ENCODE assay signal across 1 cellular context in the genomic region with DNA sequence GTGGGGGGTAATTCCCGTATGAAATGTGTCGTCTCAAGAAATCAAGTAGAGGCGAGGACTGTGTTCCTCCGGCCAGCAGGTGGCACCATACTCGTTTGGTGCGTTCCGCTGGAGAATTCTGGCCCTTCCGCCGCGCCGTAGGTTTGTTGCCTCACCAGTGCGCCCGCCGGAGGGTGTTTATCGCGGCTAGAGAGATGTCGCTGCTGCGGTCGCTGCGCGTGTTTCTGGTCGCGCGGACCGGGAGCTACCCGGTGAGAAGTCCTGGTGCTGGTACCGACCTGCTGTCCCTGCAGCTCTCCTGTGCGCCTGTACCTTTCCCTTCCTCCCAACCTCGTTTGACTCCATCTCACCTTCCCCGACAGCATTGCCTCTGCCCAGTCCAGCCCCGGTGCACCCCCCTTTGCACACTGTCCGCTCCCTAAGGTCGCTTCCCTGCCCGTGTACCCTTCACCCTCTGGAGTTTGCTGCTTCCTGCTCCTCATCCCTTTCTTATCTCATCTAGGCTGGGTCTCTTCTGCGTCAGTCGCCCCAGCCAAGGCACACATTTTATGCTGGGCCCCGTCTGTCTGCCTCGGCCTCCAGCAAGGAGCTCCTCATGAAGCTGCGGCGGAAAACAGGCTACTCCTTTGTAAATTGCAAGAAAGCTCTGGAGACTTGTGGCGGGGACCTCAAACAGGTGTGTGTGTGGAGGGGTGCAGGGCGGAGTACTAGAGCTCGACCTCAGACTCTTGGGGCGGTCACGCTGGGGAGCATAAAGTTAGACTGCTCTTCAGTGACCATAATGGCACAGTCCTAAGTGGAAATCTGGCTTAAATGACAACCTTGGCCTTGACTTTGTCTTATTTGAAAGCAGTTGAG.
TF ChIP-seq lines count a peak whose summit lies in the region.

Gene TSFM, plus strand, starts transcription at position 180 of the 858 bp plus-strand sequence. Its CDS starts 15 bp downstream, at position 195.

TF ChIP-seq in K562, 482 proteins besides CTCF, POLR2A, EP300 and RAD21 (continued from another document and continues in another):
- TF ChIP-seq, protein P1, sequence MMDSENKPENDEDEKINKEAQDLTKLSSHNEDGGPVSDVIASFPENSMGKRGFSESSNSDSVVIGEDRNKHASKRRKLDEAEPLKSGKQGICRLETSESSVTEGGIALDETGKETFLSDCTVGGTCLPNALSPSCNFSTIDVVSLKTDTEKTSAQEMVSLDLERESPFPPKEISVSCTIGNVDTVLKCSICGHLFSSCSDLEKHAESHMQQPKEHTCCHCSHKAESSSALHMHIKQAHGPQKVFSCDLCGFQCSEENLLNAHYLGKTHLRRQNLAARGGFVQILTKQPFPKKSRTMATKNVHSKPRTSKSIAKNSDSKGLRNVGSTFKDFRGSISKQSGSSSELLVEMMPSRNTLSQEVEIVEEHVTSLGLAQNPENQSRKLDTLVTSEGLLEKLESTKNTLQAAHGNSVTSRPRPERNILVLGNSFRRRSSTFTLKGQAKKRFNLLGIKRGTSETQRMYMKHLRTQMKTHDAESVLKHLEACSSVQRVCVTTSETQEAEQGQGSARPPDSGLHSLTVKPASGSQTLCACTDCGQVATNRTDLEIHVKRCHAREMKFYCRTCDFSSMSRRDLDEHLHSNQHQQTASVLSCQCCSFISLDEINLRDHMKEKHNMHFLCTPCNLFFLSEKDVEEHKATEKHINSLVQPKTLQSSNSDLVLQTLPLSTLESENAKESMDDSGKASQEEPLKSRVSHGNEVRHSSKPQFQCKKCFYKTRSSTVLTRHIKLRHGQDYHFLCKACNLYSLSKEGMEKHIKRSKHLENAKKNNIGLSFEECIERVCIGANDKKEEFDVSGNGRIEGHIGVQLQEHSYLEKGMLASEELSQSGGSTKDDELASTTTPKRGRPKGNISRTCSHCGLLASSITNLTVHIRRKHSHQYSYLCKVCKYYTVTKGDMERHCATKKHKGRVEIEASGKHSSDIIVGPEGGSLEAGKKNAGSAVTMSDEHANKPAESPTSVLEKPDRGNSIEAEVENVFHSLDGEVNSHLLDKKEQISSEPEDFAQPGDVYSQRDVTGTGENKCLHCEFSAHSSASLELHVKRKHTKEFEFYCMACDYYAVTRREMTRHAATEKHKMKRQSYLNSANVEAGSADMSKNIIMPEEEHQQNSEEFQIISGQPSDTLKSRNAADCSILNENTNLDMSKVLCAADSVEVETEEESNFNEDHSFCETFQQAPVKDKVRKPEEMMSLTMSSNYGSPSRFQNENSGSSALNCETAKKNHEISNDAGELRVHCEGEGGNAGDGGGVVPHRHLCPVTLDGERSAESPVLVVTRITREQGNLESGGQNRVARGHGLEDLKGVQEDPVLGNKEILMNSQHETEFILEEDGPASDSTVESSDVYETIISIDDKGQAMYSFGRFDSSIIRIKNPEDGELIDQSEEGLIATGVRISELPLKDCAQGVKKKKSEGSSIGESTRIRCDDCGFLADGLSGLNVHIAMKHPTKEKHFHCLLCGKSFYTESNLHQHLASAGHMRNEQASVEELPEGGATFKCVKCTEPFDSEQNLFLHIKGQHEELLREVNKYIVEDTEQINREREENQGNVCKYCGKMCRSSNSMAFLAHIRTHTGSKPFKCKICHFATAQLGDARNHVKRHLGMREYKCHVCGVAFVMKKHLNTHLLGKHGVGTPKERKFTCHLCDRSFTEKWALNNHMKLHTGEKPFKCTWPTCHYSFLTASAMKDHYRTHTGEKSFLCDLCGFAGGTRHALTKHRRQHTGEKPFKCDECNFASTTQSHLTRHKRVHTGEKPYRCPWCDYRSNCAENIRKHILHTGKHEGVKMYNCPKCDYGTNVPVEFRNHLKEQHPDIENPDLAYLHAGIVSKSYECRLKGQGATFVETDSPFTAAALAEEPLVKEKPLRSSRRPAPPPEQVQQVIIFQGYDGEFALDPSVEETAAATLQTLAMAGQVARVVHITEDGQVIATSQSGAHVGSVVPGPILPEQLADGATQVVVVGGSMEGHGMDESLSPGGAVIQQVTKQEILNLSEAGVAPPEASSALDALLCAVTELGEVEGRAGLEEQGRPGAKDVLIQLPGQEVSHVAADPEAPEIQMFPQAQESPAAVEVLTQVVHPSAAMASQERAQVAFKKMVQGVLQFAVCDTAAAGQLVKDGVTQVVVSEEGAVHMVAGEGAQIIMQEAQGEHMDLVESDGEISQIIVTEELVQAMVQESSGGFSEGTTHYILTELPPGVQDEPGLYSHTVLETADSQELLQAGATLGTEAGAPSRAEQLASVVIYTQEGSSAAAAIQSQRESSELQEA (IDR thresholded peaks at IDR 0.05; ENCODE audit: low read depth): peak; percentile 99
- TF ChIP-seq MAFK (IDR thresholded peaks at IDR 0.05; ENCODE audit: low read length): peak; percentile 2; the same call in 1 of the 2 replicates
- TF ChIP-seq, protein P2, sequence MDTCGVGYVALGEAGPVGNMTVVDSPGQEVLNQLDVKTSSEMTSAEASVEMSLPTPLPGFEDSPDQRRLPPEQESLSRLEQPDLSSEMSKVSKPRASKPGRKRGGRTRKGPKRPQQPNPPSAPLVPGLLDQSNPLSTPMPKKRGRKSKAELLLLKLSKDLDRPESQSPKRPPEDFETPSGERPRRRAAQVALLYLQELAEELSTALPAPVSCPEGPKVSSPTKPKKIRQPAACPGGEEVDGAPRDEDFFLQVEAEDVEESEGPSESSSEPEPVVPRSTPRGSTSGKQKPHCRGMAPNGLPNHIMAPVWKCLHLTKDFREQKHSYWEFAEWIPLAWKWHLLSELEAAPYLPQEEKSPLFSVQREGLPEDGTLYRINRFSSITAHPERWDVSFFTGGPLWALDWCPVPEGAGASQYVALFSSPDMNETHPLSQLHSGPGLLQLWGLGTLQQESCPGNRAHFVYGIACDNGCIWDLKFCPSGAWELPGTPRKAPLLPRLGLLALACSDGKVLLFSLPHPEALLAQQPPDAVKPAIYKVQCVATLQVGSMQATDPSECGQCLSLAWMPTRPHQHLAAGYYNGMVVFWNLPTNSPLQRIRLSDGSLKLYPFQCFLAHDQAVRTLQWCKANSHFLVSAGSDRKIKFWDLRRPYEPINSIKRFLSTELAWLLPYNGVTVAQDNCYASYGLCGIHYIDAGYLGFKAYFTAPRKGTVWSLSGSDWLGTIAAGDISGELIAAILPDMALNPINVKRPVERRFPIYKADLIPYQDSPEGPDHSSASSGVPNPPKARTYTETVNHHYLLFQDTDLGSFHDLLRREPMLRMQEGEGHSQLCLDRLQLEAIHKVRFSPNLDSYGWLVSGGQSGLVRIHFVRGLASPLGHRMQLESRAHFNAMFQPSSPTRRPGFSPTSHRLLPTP (IDR thresholded peaks at IDR 0.05; ENCODE audit: borderline replicate concordance, extremely low read depth, insufficient read length): no peak
- peak; percentile 96 for TF ChIP-seq SIN3B (IDR thresholded peaks at IDR 0.05; ENCODE audit: low read depth)
- TF ChIP-seq MBD2 (IDR thresholded peaks at IDR 0.05; ENCODE audit: borderline replicate concordance, low read depth): peak; percentile 84
- TF ChIP-seq GATAD2A (IDR thresholded peaks at IDR 0.05): no peak; the same call in 1 of the 2 replicates
- no peak for TF ChIP-seq ZNF589 (CRISPR knock-in tag; IDR thresholded peaks at IDR 0.05; ENCODE audit: low read depth)
- TF ChIP-seq FOXA3 (CRISPR knock-in tag; conservative IDR thresholded peaks at IDR 0.05 in 1 of 2, IDR thresholded peaks at IDR 0.05 in 1 of 2): 0 out of 4 replicates have a peak, but pooled peaks of 1 of the 2 experiments have one; percentile 16
- peak in 1 of 3 experiments; percentile 78; a peak in 2 of 6 replicates for TF ChIP-seq ZBTB11 (CRISPR knock-in tag; IDR thresholded peaks at IDR 0.05)
- no peak for TF ChIP-seq HDAC6 (IDR thresholded peaks at IDR 0.05; ENCODE audit: low read depth, low read length)
- no peak for TF ChIP-seq ZBTB17 (CRISPR knock-in tag; IDR thresholded peaks at IDR 0.05)
- TF ChIP-seq ZNF696 (CRISPR knock-in tag; conservative IDR thresholded peaks at IDR 0.05): no peak
- TF ChIP-seq POLR2AphosphoS5 (IDR thresholded peaks at IDR 0.05; ENCODE audit: control insufficient read depth, insufficient read depth, low read depth, low read length): peak; percentile 89
- TF ChIP-seq, protein P3, sequence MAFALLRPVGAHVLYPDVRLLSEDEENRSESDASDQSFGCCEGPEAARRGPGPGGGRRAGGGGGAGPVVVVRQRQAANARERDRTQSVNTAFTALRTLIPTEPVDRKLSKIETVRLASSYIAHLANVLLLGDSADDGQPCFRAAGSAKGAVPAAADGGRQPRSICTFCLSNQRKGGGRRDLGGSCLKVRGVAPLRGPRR (CRISPR knock-in tag; IDR thresholded peaks at IDR 0.05): no peak
- peak; percentile 51 to 81 for TF ChIP-seq AFF1 (IDR thresholded peaks at IDR 0.05; ENCODE audit: low read depth in 1 of 2, partially characterized antibody in 2 of 2)
- TF ChIP-seq HEY1 (CRISPR knock-in tag; IDR thresholded peaks at IDR 0.05; ENCODE audit: borderline replicate concordance): no peak
- TF ChIP-seq NFYB (IDR thresholded peaks at IDR 0.05; ENCODE audit: extremely low read depth, insufficient read length): no peak
- no peak for TF ChIP-seq CAMTA2 (CRISPR knock-in tag; conservative IDR thresholded peaks at IDR 0.05)
- no peak for TF ChIP-seq MAFG (tag; conservative IDR thresholded peaks at IDR 0.05)
- peak; percentile 56; the same call in 1 of the 2 replicates for TF ChIP-seq FOXJ2 (tag; IDR thresholded peaks at IDR 0.05)
- TF ChIP-seq ZNF561 (CRISPR knock-in tag; conservative IDR thresholded peaks at IDR 0.05): no peak
- TF ChIP-seq ZNF146 (CRISPR knock-in tag; IDR thresholded peaks at IDR 0.05; ENCODE audit: unreplicated experiment): peak; percentile 9
- TF ChIP-seq PURB (CRISPR knock-in tag; IDR thresholded peaks at IDR 0.05; ENCODE audit: low read depth): no peak
- no peak for TF ChIP-seq RAD51 (IDR thresholded peaks at IDR 0.05; ENCODE audit: borderline replicate concordance, low read depth)
- peak; percentile 67; the same call in 1 of the 2 replicates for TF ChIP-seq IRF9 (tag; IDR thresholded peaks at IDR 0.05)
- no peak for TF ChIP-seq TCFL5 (CRISPR knock-in tag; conservative IDR thresholded peaks at IDR 0.05)
- TF ChIP-seq TAF1 (IDR thresholded peaks at IDR 0.05; ENCODE audit: control insufficient read depth, extremely low read depth, insufficient read depth, low read length, severe bottlenecking): peak; percentile 91
- no peak for TF ChIP-seq ZNF408 (CRISPR knock-in tag; IDR thresholded peaks at IDR 0.05; ENCODE audit: low read depth)
- no peak for TF ChIP-seq RFX7 (CRISPR knock-in tag; IDR thresholded peaks at IDR 0.05)
- peak; percentile 68; the same call in 1 of the 2 replicates for TF ChIP-seq LARP7 (IDR thresholded peaks at IDR 0.05)
